12 cellular contexts compared by ENCODE assay signal in the genomic region with DNA sequence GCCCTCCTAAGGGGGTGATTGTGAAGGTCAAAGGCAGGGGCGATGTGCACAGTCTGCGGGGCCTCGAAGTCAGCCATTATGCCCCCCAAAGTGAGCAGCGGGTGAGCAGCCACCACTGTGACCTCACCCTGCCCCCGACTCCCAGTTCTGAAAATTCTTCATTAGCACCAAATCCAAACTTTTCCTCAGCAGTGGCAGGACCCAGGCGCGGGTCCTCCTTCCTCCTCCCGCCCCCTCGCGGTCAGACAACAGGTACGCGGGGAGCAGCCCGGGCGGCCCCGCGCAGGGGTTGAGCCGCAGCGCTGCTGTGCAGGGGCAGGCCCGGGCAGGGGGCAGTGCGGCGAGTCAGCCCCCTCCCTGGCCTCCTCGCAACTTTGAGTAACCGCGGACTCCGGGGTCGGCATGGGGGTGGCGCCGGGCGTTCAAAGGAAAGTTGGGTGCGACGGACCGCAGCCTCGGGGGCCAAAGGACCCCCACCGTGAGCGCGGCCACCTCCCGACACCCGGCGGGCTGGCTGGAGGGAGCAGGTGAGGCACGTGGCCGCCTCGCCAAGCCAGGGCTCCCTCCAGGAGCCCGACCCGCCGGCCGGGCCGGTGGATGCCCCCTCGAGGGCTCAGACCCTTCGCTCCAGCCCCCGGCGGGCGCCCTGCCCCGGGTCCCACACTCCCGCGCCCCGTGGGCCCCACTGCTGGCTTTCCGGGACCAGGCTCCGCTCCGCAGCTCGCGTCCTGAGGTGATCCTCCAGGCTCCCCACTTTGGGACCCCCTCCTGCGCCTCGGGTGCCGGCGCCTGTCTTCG. TPM values are rescaled to one million over a fixed set of nuclear protein-coding genes. Genes with fewer than 3 reads are reported as not detected.
A peak's percentile ranks its signal among the peaks of the same experiment; 100 is the strongest.
DNase-seq lines count a peak whose midpoint lies in the region; ATAC-seq and TF ChIP-seq lines count a peak whose summit lies in the region.
"Had no signal": no experiment of that assay in that cellular context is flagged by ENCODE, and none has a peak within 500 bp of the region (broad histone marks: within the 10 kb centered on the region; RNA-seq: fewer than 3 reads in every experiment).

No MANE protein-coding gene starts in this region.

- H3K36me3 Mint-ChIP-seq in stimulated activated naive B cell treated with anti-CD40 and anti-IgM and Interleukin-4, amounts not matched to agents 10 μg/mL and 1 μg/mL and 100 μg/mL, for 72 hours, result peaks cover 2 to 4% of the 10 kb centered on the region in 2 donors

- DNase-seq in DMS53 (lab: John Stamatoyannopoulos, UW) (peak; percentile 31), DMS53 treated with DMSO at 0.1 percent for 48 hours (lab: John Stamatoyannopoulos, UW; ENCODE audit: unreplicated experiment) (no peak), smooth muscle cell (lab: John Stamatoyannopoulos, UW; ENCODE audit: unreplicated experiment) (no peak), COR-L47 (lab: John Stamatoyannopoulos, UW) (no peak)
- no peak for DNase-seq in stimulated activated naive B cell treated with anti-CD40 and anti-IgM and Interleukin-4, amounts not matched to agents 10 μg/mL and 1 μg/mL and 100 μg/mL, for 72 hours
- DNase-seq: activated CD4-positive, CD25-positive, alpha-beta regulatory T cell; activated naive CD8-positive, alpha-beta T cell treated with anti-CD3 and anti-CD28 coated beads for 36 hours; GOT3 had no signal

- no peak for TF ChIP-seq CTCF in smooth muscle cell (IDR thresholded peaks at IDR 0.05; ENCODE audit: borderline replicate concordance, insufficient read depth, poor library complexity, severe bottlenecking)

- ATAC-seq in SK-N-SH treated with all-trans-retinoic acid at 6 μM for 48 hours (0 out of 3 replicates have a peak, but pooled peaks have one; percentile 20), HG03439 (IDR thresholded peaks at IDR 0.05; ENCODE audit: unreplicated experiment) (no peak)
- no peak for ATAC-seq in stimulated activated naive B cell treated with anti-CD40 and anti-IgM and Interleukin-4, amounts not matched to agents 10 μg/mL and 1 μg/mL and 100 μg/mL, for 72 hours (replicated peaks)
- ATAC-seq: GM12878 had no signal

- H3K27me3 ChIP-seq in iPS-20b (ENCODE audit: insufficient read depth, low read length) (peaks cover 62% of the 10 kb centered on the region), smooth muscle cell (ENCODE audit: low read depth) (peaks cover 51% of the 10 kb centered on the region)

- H3K9me3 ChIP-seq in iPS-20b (ENCODE audit: insufficient read depth, low read depth, low read length) (no peaks in the 10 kb centered on the region), smooth muscle cell (replicated peaks; ENCODE audit: low read depth) (no peaks in the 10 kb centered on the region)

- H3K27ac ChIP-seq in iPS-20b (ENCODE audit: low read length) (no peak overlapping the region), smooth muscle cell (ENCODE audit: low read depth) (no peak overlapping the region)

- no peak overlapping the region for H3K27ac Mint-ChIP-seq in stimulated activated naive B cell treated with anti-CD40 and anti-IgM and Interleukin-4, amounts not matched to agents 10 μg/mL and 1 μg/mL and 100 μg/mL, for 72 hours
- H3K27ac Mint-ChIP-seq: activated naive CD8-positive, alpha-beta T cell treated with anti-CD3 and anti-CD28 coated beads for 36 hours had no signal

- H3F3A ChIP-seq in smooth muscle cell (ENCODE audit: low read depth), result no peaks in the 10 kb centered on the region

- H3K27me3 Mint-ChIP-seq in stimulated activated naive B cell treated with anti-CD40 and anti-IgM and Interleukin-4, amounts not matched to agents 10 μg/mL and 1 μg/mL and 100 μg/mL, for 72 hours, result peaks cover 65 to 81% of the 10 kb centered on the region in 2 donors

- H3K4me3 Mint-ChIP-seq in stimulated activated naive B cell treated with anti-CD40 and anti-IgM and Interleukin-4, amounts not matched to agents 10 μg/mL and 1 μg/mL and 100 μg/mL, for 72 hours, result no peak overlapping the region
- H3K4me3 Mint-ChIP-seq: activated naive CD8-positive, alpha-beta T cell treated with anti-CD3 and anti-CD28 coated beads for 36 hours had no signal

- H4K20me1 ChIP-seq in smooth muscle cell (ENCODE audit: low read depth), result no peaks in the 10 kb centered on the region

- peaks cover 8 to 13% of the 10 kb centered on the region in 2 donors for H3K9me3 Mint-ChIP-seq in stimulated activated naive B cell treated with anti-CD40 and anti-IgM and Interleukin-4, amounts not matched to agents 10 μg/mL and 1 μg/mL and 100 μg/mL, for 72 hours

- no peak overlapping the region for H2AFZ ChIP-seq in smooth muscle cell (ENCODE audit: low read depth)

- H3K36me3 ChIP-seq in iPS-20b (ENCODE audit: insufficient read depth, low read depth, low read length), result no peaks in the 10 kb centered on the region
- no peaks in the 10 kb centered on the region for H3K36me3 ChIP-seq in smooth muscle cell (ENCODE audit: low read depth)

- no peak overlapping the region for H3K9ac ChIP-seq in iPS-20b (ENCODE audit: low read depth, low read length)
- H3K9ac ChIP-seq in smooth muscle cell (ENCODE audit: low read depth), result no peak overlapping the region

- H3K4me1 ChIP-seq in iPS-20b (ENCODE audit: insufficient read depth, low read length) (peaks cover 4% of the 10 kb centered on the region; the same call in 1 of the 2 replicates), smooth muscle cell (ENCODE audit: low read depth) (no peaks in the 10 kb centered on the region)

- H3K4me2 ChIP-seq in smooth muscle cell, result peak overlapping the region; percentile 84

- H3K4me1 Mint-ChIP-seq in stimulated activated naive B cell treated with anti-CD40 and anti-IgM and Interleukin-4, amounts not matched to agents 10 μg/mL and 1 μg/mL and 100 μg/mL, for 72 hours, result no peaks in the 10 kb centered on the region

- H3K79me2 ChIP-seq in smooth muscle cell (ENCODE audit: low read depth), result no peaks in the 10 kb centered on the region

- H3K4me3 ChIP-seq in iPS-20b (ENCODE audit: low read length) (peak overlapping the region; percentile 58; the same call in 1 of the 2 replicates), smooth muscle cell (peak overlapping the region; percentile 41)
- H3K4me3 ChIP-seq: GM12878 had no signal

- 4% methylated on average over 43 of the region's 66 CpGs for WGBS in smooth muscle cell (ENCODE audit: low lambda C conversion rate)

TF ChIP-seq in SK-N-SH treated with all-trans-retinoic acid at 6 μM for 48 hours, 23 proteins besides CTCF, POLR2A, EP300 and RAD21:
- TF ChIP-seq ZFP30 (CRISPR knock-in tag; IDR thresholded peaks at IDR 0.05) (no peak), TOX (CRISPR knock-in tag; IDR thresholded peaks at IDR 0.05; ENCODE audit: borderline replicate concordance) (no peak), ISL1 (CRISPR knock-in tag; IDR thresholded peaks at IDR 0.05) (no peak), ZFP3 (CRISPR knock-in tag; IDR thresholded peaks at IDR 0.05) (no peak)
- TF ChIP-seq, protein P1, sequence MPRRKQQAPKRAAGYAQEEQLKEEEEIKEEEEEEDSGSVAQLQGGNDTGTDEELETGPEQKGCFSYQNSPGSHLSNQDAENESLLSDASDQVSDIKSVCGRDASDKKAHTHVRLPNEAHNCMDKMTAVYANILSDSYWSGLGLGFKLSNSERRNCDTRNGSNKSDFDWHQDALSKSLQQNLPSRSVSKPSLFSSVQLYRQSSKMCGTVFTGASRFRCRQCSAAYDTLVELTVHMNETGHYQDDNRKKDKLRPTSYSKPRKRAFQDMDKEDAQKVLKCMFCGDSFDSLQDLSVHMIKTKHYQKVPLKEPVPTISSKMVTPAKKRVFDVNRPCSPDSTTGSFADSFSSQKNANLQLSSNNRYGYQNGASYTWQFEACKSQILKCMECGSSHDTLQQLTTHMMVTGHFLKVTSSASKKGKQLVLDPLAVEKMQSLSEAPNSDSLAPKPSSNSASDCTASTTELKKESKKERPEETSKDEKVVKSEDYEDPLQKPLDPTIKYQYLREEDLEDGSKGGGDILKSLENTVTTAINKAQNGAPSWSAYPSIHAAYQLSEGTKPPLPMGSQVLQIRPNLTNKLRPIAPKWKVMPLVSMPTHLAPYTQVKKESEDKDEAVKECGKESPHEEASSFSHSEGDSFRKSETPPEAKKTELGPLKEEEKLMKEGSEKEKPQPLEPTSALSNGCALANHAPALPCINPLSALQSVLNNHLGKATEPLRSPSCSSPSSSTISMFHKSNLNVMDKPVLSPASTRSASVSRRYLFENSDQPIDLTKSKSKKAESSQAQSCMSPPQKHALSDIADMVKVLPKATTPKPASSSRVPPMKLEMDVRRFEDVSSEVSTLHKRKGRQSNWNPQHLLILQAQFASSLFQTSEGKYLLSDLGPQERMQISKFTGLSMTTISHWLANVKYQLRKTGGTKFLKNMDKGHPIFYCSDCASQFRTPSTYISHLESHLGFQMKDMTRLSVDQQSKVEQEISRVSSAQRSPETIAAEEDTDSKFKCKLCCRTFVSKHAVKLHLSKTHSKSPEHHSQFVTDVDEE (CRISPR knock-in tag; IDR thresholded peaks at IDR 0.05), result no peak

RNA-seq across cellular contexts. Expression of a gene that starts 49.4 kb away (rescaled TPM):
- total RNA-seq in smooth muscle cell, result 9.7 and 12.0 TPM in 2 replicates
- 20.5 and 25.2 TPM in 2 replicates for polyA plus RNA-seq in smooth muscle cell
